Comparison of ENCODE assay signal across 8 cellular contexts in genomic region chr12:24561411-24561871, GRCh38.
DNase-seq lines count a peak whose midpoint lies in the region; FAIRE-seq and TF ChIP-seq lines count a peak whose summit lies in the region.

No MANE protein-coding gene starts in this region.

- H3K27me3 ChIP-seq in A673 (replicated peaks; ENCODE audit: insufficient read depth, low read depth, low read length, poor library complexity) (no peaks in the 10 kb centered on the region), astrocyte (ENCODE audit: insufficient read depth, low read length) (no peaks in the 10 kb centered on the region)

- CTCF ChIA-PET in A673 (lab: Charles Lee): no interaction called here

- H3K4me2 ChIP-seq in astrocyte (ENCODE audit: low read length): peak overlapping the region; percentile 95

- H3K4me1 ChIP-seq in A673 (ENCODE audit: insufficient read depth, low read length, poor library complexity, severe bottlenecking): peaks cover 45% of the 10 kb centered on the region
- H3K4me1 ChIP-seq in astrocyte (ENCODE audit: insufficient read depth, low read length): peaks cover 10% of the 10 kb centered on the region

- H3K27ac ChIP-seq in A673 (ENCODE audit: low read depth, low read length, poor library complexity, severe bottlenecking): peak overlapping the region; percentile 87
- H3K27ac ChIP-seq in astrocyte (ENCODE audit: low read depth, low read length): peak overlapping the region; percentile 70
- H3K27ac ChIP-seq in skin epidermis: peak overlapping the region; percentile 28 to 87 (median 66)

- H3K4me1 Mint-ChIP-seq in HFFc6 (ENCODE audit: low read depth) (peaks cover 29% of the 10 kb centered on the region), astrocyte (ENCODE audit: low read depth, unreplicated experiment) (peaks cover 1% of the 10 kb centered on the region)

- H2AFZ ChIP-seq in astrocyte (ENCODE audit: low read depth, low read length): peak overlapping the region; percentile 92

- H3K79me2 ChIP-seq in astrocyte (ENCODE audit: insufficient read depth, low read length): no peaks in the 10 kb centered on the region

- H3K27me3 Mint-ChIP-seq in HFFc6 (ENCODE audit: insufficient read depth): peaks cover 26% of the 10 kb centered on the region
- H3K27me3 Mint-ChIP-seq in astrocyte (ENCODE audit: low read depth, unreplicated experiment): peaks cover 13% of the 10 kb centered on the region

- DNase-seq in A673 (ENCODE audit: low spot score) (peak; percentile 75), HFFc6 (no peak), astrocyte (ENCODE audit: low read depth) (peak; percentile 53), HPDE6-E6E7 (ENCODE audit: extremely low spot score) (no peak), SIG-M5 treated with dmso at 0.1 percent for 504 hours (lab: John Stamatoyannopoulos, UW; ENCODE audit: unreplicated experiment) (no peak), NCI-H187 treated with DMSO at 0.1 percent for 48 hours (lab: John Stamatoyannopoulos, UW) (no peak)

- no peaks in the 10 kb centered on the region for H3K36me3 ChIP-seq in A673 (ENCODE audit: insufficient read depth, low read length, poor library complexity, severe bottlenecking)
- H3K36me3 ChIP-seq in astrocyte (ENCODE audit: insufficient read depth, low read length): no peaks in the 10 kb centered on the region

- H3K9me3 Mint-ChIP-seq in HFFc6 (no peaks in the 10 kb centered on the region), astrocyte (ENCODE audit: unreplicated experiment) (no peaks in the 10 kb centered on the region)

- H3K9ac ChIP-seq in astrocyte (ENCODE audit: low read length): peak overlapping the region; percentile 84

- intact Hi-C loops in A673 (cut with micrococcal nuclease; ENCODE audit: unreplicated experiment): loop anchor here (2.0 to 5.0 kb wide), 2 partner anchors 183 to 254 kb away; no protein-coding TSS in a partner anchor

- no peak overlapping the region for H3K27ac Mint-ChIP-seq in HFFc6
- peak overlapping the region; percentile 79 for H3K27ac Mint-ChIP-seq in astrocyte (ENCODE audit: unreplicated experiment)

- H3K36me3 Mint-ChIP-seq in HFFc6 (ENCODE audit: low read depth): no peaks in the 10 kb centered on the region
- no peaks in the 10 kb centered on the region for H3K36me3 Mint-ChIP-seq in astrocyte (ENCODE audit: low read depth, unreplicated experiment)

- H4K20me1 ChIP-seq in astrocyte (ENCODE audit: insufficient read depth, low read length): no peaks in the 10 kb centered on the region

- FAIRE-seq in astrocyte (lab: Jason Lieb, UNC): no peak

- BruUV-seq in A673 (replicated peaks; lab: Mats Ljungman, UMichigan): no TSS peak

- H3K4me3 Mint-ChIP-seq in HFFc6: peak overlapping the region; percentile 89
- peak overlapping the region; percentile 88 for H3K4me3 Mint-ChIP-seq in astrocyte (ENCODE audit: unreplicated experiment)

- POLR2A ChIA-PET in A673 (lab: Charles Lee; ENCODE audit: low non-redundant PET): no interaction called here

- peak overlapping the region; percentile 81 for H3K4me3 ChIP-seq in A673 (ENCODE audit: low read depth, low read length, poor library complexity, severe bottlenecking)
- peak overlapping the region; percentile 82 for H3K4me3 ChIP-seq in astrocyte (ENCODE audit: insufficient read depth, low read depth, low read length)
- peak overlapping the region; percentile 80 for H3K4me3 ChIP-seq in iPS-18c (ENCODE audit: insufficient read depth, low read depth, low read length)
- H3K4me3 ChIP-seq in skin epidermis: peak overlapping the region; percentile 51 to 82 (median 70)

- TF ChIP-seq CTCF in A673 (conservative IDR thresholded peaks at IDR 0.05; ENCODE audit: low read depth, low read length) (no peak), HFFc6 (IDR thresholded peaks at IDR 0.05) (no peak), astrocyte (IDR thresholded peaks at IDR 0.05; ENCODE audit: insufficient read depth, low read depth, low read length) (no peak)

- H3K9me3 ChIP-seq in A673 (ENCODE audit: low read depth, low read length, poor library complexity, severe bottlenecking) (no peaks in the 10 kb centered on the region), astrocyte (ENCODE audit: insufficient read depth, low read depth, low read length) (no peaks in the 10 kb centered on the region), iPS-18c (ENCODE audit: control insufficient read depth, insufficient read depth, low read length) (no peaks in the 10 kb centered on the region)

Comparison
In these comparisons a context has a peak if more than half of its experiments do, and no peak if none do; other contexts are left out.
1. DNase-seq: peak in A673 (single experiment) and astrocyte (single experiment); none in HFFc6 (single experiment), HPDE6-E6E7 (single experiment), SIG-M5 treated with dmso at 0.1 percent for 504 hours (single experiment) and NCI-H187 treated with DMSO at 0.1 percent for 48 hours (single experiment).
2. Peak in every context shown above with its lines, with median percentiles within 50 percentile points of each other: H3K27ac ChIP-seq and H3K4me3 ChIP-seq.